Comparison of ENCODE assay signal across 1 cellular context in genomic region chr15:90394702-90395442, GRCh38.
TF ChIP-seq lines count a peak whose summit lies in the region.

No MANE protein-coding gene starts in this region.

TF ChIP-seq in GM12878, 131 proteins besides CTCF, POLR2A, EP300 and RAD21:
- TF ChIP-seq NR2C1 (IDR thresholded peaks at IDR 0.05) (no peak), ZZZ3 (IDR thresholded peaks at IDR 0.05; ENCODE audit: control insufficient read depth, insufficient read length, low read depth) (no peak), SP1 (IDR thresholded peaks at IDR 0.05; ENCODE audit: low read depth, low read length) (no peak), SRF (IDR thresholded peaks at IDR 0.05; ENCODE audit: low read depth in 2 of 2, low read length in 2 of 2) (no peak), REST (IDR thresholded peaks at IDR 0.05; ENCODE audit: low read depth, low read length) (no peak), HCFC1 (IDR thresholded peaks at IDR 0.05; ENCODE audit: low read length) (no peak), IRF3 (IDR thresholded peaks at IDR 0.05) (no peak), NFYA (IDR thresholded peaks at IDR 0.05; ENCODE audit: borderline replicate concordance, low read depth, low read length) (no peak)
